Comparison of ENCODE assay signal across 14 cellular contexts in the genomic region with DNA sequence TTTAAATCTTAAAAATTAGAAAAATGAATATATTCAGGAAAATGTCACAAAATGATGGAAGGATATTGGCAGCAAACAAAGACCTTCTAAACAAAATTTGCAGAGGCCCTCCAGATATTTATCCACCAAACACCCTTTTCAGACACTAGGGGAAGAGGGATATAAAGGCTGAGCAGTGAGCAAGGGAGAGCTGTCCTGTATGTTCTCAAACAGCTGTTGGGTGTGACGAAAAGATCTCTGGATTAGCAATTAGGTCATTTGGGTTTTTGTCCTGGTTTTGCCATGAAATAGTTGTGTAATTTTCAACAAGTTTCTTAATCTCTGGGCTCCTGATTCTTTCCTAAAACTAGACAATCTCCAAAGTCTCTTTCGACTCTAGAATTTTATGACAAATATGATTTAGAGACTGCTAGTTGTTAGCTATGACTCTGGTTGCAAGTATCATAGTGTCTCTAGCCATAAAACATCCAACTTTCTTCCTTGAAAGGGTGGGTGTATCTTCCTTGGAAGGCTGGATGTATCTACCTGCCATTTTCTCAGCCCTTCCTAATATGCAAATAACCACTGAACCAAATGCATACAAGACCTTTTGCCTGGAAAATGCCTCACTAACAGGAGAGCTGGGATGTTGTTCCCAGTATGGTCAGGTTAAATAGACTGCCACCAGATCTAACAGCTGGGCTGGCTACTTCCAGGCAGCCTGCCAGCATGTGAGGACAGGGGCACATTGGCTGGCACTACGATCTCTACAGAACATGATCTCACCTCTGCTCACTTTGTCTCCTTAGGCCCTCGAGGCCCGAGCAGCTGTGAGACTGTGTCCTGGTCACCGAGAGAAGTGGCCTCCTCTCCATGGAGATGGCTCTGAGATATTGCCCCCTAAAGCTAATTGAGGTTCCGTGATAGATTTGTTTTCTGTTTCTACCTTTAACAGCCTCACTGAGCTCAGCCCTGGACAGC.
A peak's percentile ranks its signal among the peaks of the same experiment; 100 is the strongest.
DNase-seq lines count a peak whose midpoint lies in the region; ATAC-seq and TF ChIP-seq lines count a peak whose summit lies in the region.
"Had no signal": no experiment of that assay in that cellular context is flagged by ENCODE, and none has a peak within 500 bp of the region (broad histone marks: within the 10 kb centered on the region; RNA-seq: fewer than 3 reads in every experiment).

No MANE protein-coding gene starts in this region.

- peak overlapping the region; percentile 51 for H2AFZ ChIP-seq in smooth muscle cell (ENCODE audit: low read depth)

- TF ChIP-seq CTCF in adrenal gland (IDR thresholded peaks at IDR 0.05) (peak in 2 of 6 experiments; percentile 22 to 53), left ventricle myocardium inferior (IDR thresholded peaks at IDR 0.05; ENCODE audit: borderline replicate concordance) (peak; percentile 37), smooth muscle cell (IDR thresholded peaks at IDR 0.05; ENCODE audit: borderline replicate concordance, insufficient read depth, poor library complexity, severe bottlenecking) (no peak), uterus (IDR thresholded peaks at IDR 0.05) (no peak)

- peak; percentile 21 for DNase-seq in NCI-H345 (lab: John Stamatoyannopoulos, UW)
- no peak for DNase-seq in NCI-H345 treated with DMSO at 0.1 percent for 48 hours (lab: John Stamatoyannopoulos, UW; ENCODE audit: unreplicated experiment)
- peak in 6 of 7 donors; percentile 34 to 93 (median 52) for DNase-seq in adrenal gland
- peak; percentile 49 for DNase-seq in left ventricle myocardium inferior
- no peak for DNase-seq in smooth muscle cell (lab: John Stamatoyannopoulos, UW; ENCODE audit: unreplicated experiment)
- DNase-seq in NCI-H1694 (lab: John Stamatoyannopoulos, UW): no peak
- no peak for DNase-seq in uterus
- DNase-seq: ACHN; activated CD8-positive, alpha-beta memory T cell treated with anti-CD3 and anti-CD28 coated beads, Interleukin-2, amount 10 ng/mL, durations not matched to agents 7 days and 5 days; activated naive CD4-positive, alpha-beta T cell treated with anti-CD3 and anti-CD28 coated beads for 36 hours; central memory CD4-positive, alpha-beta T cell; DND-41 had no signal

- intact Hi-C loops in adrenal gland (cut with DNase I): no loop called here
- intact Hi-C loops in left ventricle myocardium inferior (cut with micrococcal nuclease): no loop called here
- intact Hi-C loops in uterus (cut with DNase I; ENCODE audit: low total_unique reads): no loop called here

- H3K9me3 ChIP-seq in adrenal gland (replicated peaks in 1 of 3) (no peaks in the 10 kb centered on the region), left ventricle myocardium inferior (replicated peaks) (no peaks in the 10 kb centered on the region), smooth muscle cell (replicated peaks; ENCODE audit: low read depth) (no peaks in the 10 kb centered on the region), uterus (no peaks in the 10 kb centered on the region)
- H3K9me3 ChIP-seq: tibial nerve had no signal

- H3K4me3 ChIP-seq in adrenal gland (no peak overlapping the region), left ventricle myocardium inferior (no peak overlapping the region), smooth muscle cell (no peak overlapping the region), uterus (no peak overlapping the region)
- H3K4me3 ChIP-seq: tibial nerve had no signal

- TF ChIP-seq POLR2A in adrenal gland (IDR thresholded peaks at IDR 0.05) (no peak), uterus (IDR thresholded peaks at IDR 0.05) (no peak)

- H3K9ac ChIP-seq in smooth muscle cell (ENCODE audit: low read depth): no peak overlapping the region

- no peak overlapping the region for H3K4me2 ChIP-seq in smooth muscle cell

- no peaks in the 10 kb centered on the region for H4K20me1 ChIP-seq in smooth muscle cell (ENCODE audit: low read depth)

- H3K27me3 ChIP-seq in adrenal gland (no peaks in the 10 kb centered on the region), left ventricle myocardium inferior (ENCODE audit: low read depth) (no peaks in the 10 kb centered on the region), smooth muscle cell (ENCODE audit: low read depth) (no peaks in the 10 kb centered on the region), uterus (no peaks in the 10 kb centered on the region)
- H3K27me3 ChIP-seq: tibial nerve had no signal

- H3K36me3 ChIP-seq in adrenal gland (replicated peaks in 1 of 2) (no peaks in the 10 kb centered on the region), left ventricle myocardium inferior (no peaks in the 10 kb centered on the region), smooth muscle cell (ENCODE audit: low read depth) (no peaks in the 10 kb centered on the region), uterus (no peaks in the 10 kb centered on the region)
- H3K36me3 ChIP-seq: tibial nerve had no signal

- WGBS in adrenal gland, 4 donors: 73 to 74% (median 74%) methylated on average over 7 of the region's 7 CpGs
- 73% methylated on average over 7 of the region's 7 CpGs for WGBS in smooth muscle cell (ENCODE audit: low lambda C conversion rate)

- H3K79me2 ChIP-seq in smooth muscle cell (ENCODE audit: low read depth): no peaks in the 10 kb centered on the region

- H3F3A ChIP-seq in smooth muscle cell (ENCODE audit: low read depth): no peaks in the 10 kb centered on the region

- H3K4me1 ChIP-seq in adrenal gland (replicated peaks in 1 of 2) (no peaks in the 10 kb centered on the region), left ventricle myocardium inferior (peaks cover 15% of the 10 kb centered on the region), smooth muscle cell (ENCODE audit: low read depth) (no peaks in the 10 kb centered on the region), uterus (no peaks in the 10 kb centered on the region)
- H3K4me1 ChIP-seq: tibial nerve had no signal

- H3K27ac ChIP-seq in adrenal gland (peak overlapping the region in 2 of 5 donors; percentile 7 to 20), left ventricle myocardium inferior (replicated peaks) (peak overlapping the region; percentile 76), smooth muscle cell (ENCODE audit: low read depth) (no peak overlapping the region), uterus (no peak overlapping the region)

- ATAC-seq in GM21786 (IDR thresholded peaks at IDR 0.05; ENCODE audit: unreplicated experiment): no peak
- ATAC-seq: activated CD8-positive, alpha-beta memory T cell treated with anti-CD3 and anti-CD28 coated beads, Interleukin-2, amount 10 ng/mL, durations not matched to agents 7 days and 5 days had no signal

Comparison
In these comparisons a context has a peak if more than half of its experiments do, and no peak if none do; other contexts are left out.
1. DNase-seq: peak in NCI-H345 (single experiment), adrenal gland (6 of 7) and left ventricle myocardium inferior (single experiment); none in NCI-H345 treated with DMSO at 0.1 percent for 48 hours (single experiment), smooth muscle cell (single experiment), NCI-H1694 (single experiment) and uterus (0 of 2).